Comparison of ENCODE assay signal across 1 cellular context in the genomic region with DNA sequence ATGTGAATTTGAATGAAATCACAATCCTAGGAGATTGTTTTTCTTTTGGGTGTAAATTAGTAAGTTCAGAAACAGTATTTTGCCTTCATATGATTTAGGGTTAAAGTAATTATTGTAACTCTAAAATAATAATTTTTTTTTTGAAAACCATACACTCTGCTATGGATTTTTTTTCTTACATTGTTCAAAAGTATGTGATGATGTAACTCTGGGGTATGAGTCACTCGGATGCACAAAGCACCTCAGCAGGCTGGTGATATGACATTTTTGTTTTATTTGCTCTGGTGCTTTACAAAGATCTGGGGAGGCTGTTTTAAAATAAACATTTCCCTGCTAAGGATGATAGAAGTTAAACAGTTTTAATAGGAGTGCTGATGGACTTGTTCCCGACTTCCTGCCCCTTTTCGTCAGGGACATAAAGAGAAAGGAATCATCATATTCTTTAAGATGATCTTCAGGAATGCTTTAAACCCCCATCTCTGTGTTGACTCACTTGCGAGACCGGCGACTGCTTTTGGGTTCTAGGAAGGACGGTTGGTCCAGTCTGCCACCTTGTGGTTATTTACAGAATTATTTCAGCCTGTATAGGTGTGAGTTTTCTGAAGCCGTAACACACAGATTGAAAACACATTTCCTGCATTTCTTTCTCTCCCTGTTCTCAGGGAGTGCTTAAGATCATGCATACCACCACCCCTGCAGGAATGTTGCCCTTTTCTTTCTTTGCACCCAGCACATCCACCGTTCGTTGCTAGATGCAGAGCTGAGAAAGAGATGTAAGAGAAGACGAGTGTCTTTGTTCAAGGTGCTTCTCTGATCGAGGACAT.
TF ChIP-seq lines count a peak whose summit lies in the region.

No MANE protein-coding gene starts in this region.

TF ChIP-seq in K562, 482 proteins besides CTCF, POLR2A, EP300 and RAD21 (continued from another document and continues in another):
- TF ChIP-seq, protein P1, sequence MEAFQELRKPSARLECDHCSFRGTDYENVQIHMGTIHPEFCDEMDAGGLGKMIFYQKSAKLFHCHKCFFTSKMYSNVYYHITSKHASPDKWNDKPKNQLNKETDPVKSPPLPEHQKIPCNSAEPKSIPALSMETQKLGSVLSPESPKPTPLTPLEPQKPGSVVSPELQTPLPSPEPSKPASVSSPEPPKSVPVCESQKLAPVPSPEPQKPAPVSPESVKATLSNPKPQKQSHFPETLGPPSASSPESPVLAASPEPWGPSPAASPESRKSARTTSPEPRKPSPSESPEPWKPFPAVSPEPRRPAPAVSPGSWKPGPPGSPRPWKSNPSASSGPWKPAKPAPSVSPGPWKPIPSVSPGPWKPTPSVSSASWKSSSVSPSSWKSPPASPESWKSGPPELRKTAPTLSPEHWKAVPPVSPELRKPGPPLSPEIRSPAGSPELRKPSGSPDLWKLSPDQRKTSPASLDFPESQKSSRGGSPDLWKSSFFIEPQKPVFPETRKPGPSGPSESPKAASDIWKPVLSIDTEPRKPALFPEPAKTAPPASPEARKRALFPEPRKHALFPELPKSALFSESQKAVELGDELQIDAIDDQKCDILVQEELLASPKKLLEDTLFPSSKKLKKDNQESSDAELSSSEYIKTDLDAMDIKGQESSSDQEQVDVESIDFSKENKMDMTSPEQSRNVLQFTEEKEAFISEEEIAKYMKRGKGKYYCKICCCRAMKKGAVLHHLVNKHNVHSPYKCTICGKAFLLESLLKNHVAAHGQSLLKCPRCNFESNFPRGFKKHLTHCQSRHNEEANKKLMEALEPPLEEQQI (IDR thresholded peaks at IDR 0.05) = peak; percentile 73; the same call in 1 of the 2 replicates
- TF ChIP-seq FOXP4 (CRISPR knock-in tag; IDR thresholded peaks at IDR 0.05; ENCODE audit: borderline replicate concordance) (no peak), ZNF354B (CRISPR knock-in tag; IDR thresholded peaks at IDR 0.05) (no peak), SMARCA4 (IDR thresholded peaks at IDR 0.05) (peak; percentile 50; the same call in 1 of the 2 replicates), HIVEP1 (CRISPR knock-in tag; IDR thresholded peaks at IDR 0.05) (no peak), NBN (IDR thresholded peaks at IDR 0.05; ENCODE audit: low read depth) (peak; percentile 42; the same call in 1 of the 2 replicates), SMARCE1 (IDR thresholded peaks at IDR 0.05) (peak; percentile 62; the same call in 1 of the 2 replicates), NCOA2 (IDR thresholded peaks at IDR 0.05; ENCODE audit: partially characterized antibody in 2 of 2) (no peak), CEBPG (CRISPR knock-in tag; IDR thresholded peaks at IDR 0.05) (no peak), CEBPG (tag; conservative IDR thresholded peaks at IDR 0.05 in 1 of 2, IDR thresholded peaks at IDR 0.05 in 1 of 2) (peak; percentile 20 to 88; a peak in 3 of 4 replicates), STAT5A (IDR thresholded peaks at IDR 0.05; ENCODE audit: borderline replicate concordance, low read length) (peak; percentile 14; the same call in 1 of the 2 replicates), GATAD2B (IDR thresholded peaks at IDR 0.05; ENCODE audit: borderline replicate concordance) (no peak), CBX3 (IDR thresholded peaks at IDR 0.05; ENCODE audit: borderline replicate concordance in 1 of 2, low read length in 2 of 2) (0 out of 3 replicates have a peak, but pooled peaks of 1 of the 2 experiments have one; percentile 32), MNT (conservative IDR thresholded peaks at IDR 0.05) (peak in 1 of 2 experiments; percentile 25; a peak in 1 of 4 replicates), ATF7 (IDR thresholded peaks at IDR 0.05) (peak; percentile 66; the same call in 1 of the 2 replicates), FOS (IDR thresholded peaks at IDR 0.05; ENCODE audit: extremely low read depth, insufficient read length) (peak; percentile 8), FOXP1 (CRISPR knock-in tag; IDR thresholded peaks at IDR 0.05) (peak; percentile 60; the same call in 1 of the 2 replicates), SMARCA5 (IDR thresholded peaks at IDR 0.05) (no peak), CTBP1 (IDR thresholded peaks at IDR 0.05; ENCODE audit: borderline replicate concordance) (peak; percentile 71), TFAP4 (CRISPR knock-in tag; IDR thresholded peaks at IDR 0.05; ENCODE audit: borderline replicate concordance) (no peak), TEAD1 (CRISPR knock-in tag; IDR thresholded peaks at IDR 0.05) (0 out of 4 replicates have a peak, but pooled peaks of 1 of the 2 experiments have one; percentile 46), C11orf30 (IDR thresholded peaks at IDR 0.05; ENCODE audit: low read depth) (0 out of 2 replicates have a peak, but pooled peaks have one; percentile 15), SMC3 (conservative IDR thresholded peaks at IDR 0.05; ENCODE audit: insufficient read depth, low read depth, low read length) (peak; percentile 92), ZNF24 (IDR thresholded peaks at IDR 0.05) (0 out of 2 replicates have a peak, but pooled peaks have one; percentile 55), DPF2 (IDR thresholded peaks at IDR 0.05) (peak; percentile 72), E2F5 (CRISPR knock-in tag; IDR thresholded peaks at IDR 0.05) (no peak), FOXA3 (CRISPR knock-in tag; conservative IDR thresholded peaks at IDR 0.05 in 1 of 2, IDR thresholded peaks at IDR 0.05 in 1 of 2) (peak in 1 of 2 experiments; percentile 80; a peak in 2 of 4 replicates), KDM1A (IDR thresholded peaks at IDR 0.05) (0 out of 4 replicates have a peak, but pooled peaks of 1 of the 2 experiments have one; percentile 21), TEAD4 (IDR thresholded peaks at IDR 0.05; ENCODE audit: low read length) (peak; percentile 44; the same call in 1 of the 2 replicates), TEAD4 (CRISPR knock-in tag; IDR thresholded peaks at IDR 0.05; ENCODE audit: borderline replicate concordance) (no peak), JUN (IDR thresholded peaks at IDR 0.05; ENCODE audit: borderline replicate concordance, low read depth, low read length) (0 out of 2 replicates have a peak, but pooled peaks have one; percentile 59), JUN (CRISPR knock-in tag; IDR thresholded peaks at IDR 0.05; ENCODE audit: borderline replicate concordance) (no peak), BRD9 (IDR thresholded peaks at IDR 0.05; ENCODE audit: low read depth, partially characterized antibody) (peak; percentile 32), TFAM (CRISPR knock-in tag; conservative IDR thresholded peaks at IDR 0.05) (no peak), ARNT (IDR thresholded peaks at IDR 0.05) (peak in 1 of 2 experiments; percentile 59; a peak in 1 of 4 replicates), ATF3 (IDR thresholded peaks at IDR 0.05) (peak; percentile 98), ATF3 (CRISPR knock-in tag; conservative IDR thresholded peaks at IDR 0.05) (no peak), ZSCAN32 (CRISPR knock-in tag; IDR thresholded peaks at IDR 0.05) (no peak), SOX6 (IDR thresholded peaks at IDR 0.05) (peak; percentile 22; the same call in 1 of the 2 replicates), SP1 (CRISPR knock-in tag; IDR thresholded peaks at IDR 0.05) (peak; percentile 36; the same call in 1 of the 2 replicates)
- TF ChIP-seq, protein P2, sequence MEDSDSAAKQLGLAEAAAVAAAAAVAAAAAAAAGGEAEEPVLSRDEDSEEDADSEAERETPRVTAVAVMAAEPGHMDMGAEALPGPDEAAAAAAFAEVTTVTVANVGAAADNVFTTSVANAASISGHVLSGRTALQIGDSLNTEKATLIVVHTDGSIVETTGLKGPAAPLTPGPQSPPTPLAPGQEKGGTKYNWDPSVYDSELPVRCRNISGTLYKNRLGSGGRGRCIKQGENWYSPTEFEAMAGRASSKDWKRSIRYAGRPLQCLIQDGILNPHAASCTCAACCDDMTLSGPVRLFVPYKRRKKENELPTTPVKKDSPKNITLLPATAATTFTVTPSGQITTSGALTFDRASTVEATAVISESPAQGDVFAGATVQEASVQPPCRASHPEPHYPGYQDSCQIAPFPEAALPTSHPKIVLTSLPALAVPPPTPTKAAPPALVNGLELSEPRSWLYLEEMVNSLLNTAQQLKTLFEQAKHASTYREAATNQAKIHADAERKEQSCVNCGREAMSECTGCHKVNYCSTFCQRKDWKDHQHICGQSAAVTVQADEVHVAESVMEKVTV (CRISPR knock-in tag; IDR thresholded peaks at IDR 0.05) = peak; percentile 71
- TF ChIP-seq, protein P3, sequence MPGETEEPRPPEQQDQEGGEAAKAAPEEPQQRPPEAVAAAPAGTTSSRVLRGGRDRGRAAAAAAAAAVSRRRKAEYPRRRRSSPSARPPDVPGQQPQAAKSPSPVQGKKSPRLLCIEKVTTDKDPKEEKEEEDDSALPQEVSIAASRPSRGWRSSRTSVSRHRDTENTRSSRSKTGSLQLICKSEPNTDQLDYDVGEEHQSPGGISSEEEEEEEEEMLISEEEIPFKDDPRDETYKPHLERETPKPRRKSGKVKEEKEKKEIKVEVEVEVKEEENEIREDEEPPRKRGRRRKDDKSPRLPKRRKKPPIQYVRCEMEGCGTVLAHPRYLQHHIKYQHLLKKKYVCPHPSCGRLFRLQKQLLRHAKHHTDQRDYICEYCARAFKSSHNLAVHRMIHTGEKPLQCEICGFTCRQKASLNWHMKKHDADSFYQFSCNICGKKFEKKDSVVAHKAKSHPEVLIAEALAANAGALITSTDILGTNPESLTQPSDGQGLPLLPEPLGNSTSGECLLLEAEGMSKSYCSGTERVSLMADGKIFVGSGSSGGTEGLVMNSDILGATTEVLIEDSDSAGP (CRISPR knock-in tag; IDR thresholded peaks at IDR 0.05) = peak; percentile 60; the same call in 1 of the 2 replicates
- TF ChIP-seq, protein P4, sequence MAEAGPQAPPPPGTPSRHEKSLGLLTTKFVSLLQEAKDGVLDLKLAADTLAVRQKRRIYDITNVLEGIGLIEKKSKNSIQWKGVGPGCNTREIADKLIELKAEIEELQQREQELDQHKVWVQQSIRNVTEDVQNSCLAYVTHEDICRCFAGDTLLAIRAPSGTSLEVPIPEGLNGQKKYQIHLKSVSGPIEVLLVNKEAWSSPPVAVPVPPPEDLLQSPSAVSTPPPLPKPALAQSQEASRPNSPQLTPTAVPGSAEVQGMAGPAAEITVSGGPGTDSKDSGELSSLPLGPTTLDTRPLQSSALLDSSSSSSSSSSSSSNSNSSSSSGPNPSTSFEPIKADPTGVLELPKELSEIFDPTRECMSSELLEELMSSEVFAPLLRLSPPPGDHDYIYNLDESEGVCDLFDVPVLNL (CRISPR knock-in tag; IDR thresholded peaks at IDR 0.05; ENCODE audit: low read depth) = no peak
